In the genomic region with DNA sequence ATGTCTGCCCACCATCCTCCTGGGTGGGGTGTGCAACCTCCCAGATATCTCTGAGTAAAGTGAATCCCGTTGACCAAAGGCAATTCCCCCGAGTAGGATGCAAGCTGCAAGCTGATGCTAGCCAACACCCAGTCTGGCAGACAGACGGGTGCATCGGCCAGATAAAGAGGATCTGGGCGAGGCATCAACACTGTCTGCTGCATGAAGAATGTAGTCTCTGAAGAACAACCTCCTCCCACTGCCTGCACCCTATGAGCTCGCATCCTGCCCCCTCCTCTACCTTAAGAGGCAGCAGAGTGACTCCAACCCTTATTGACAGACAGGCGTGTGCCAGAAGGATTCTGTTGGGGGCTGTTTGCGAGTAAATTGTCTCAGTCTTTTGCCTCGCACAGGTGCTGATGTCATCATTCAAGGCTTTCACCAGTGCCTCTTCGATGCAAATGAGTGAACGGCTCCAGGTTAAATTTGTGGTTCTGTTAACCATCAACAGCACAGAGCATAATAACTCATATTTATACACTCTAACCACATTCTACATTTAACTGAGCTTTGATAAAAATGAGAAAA, we compare ENCODE assay signal across 23 cellular contexts.
DNase-seq lines count a peak whose midpoint lies in the region; ATAC-seq and TF ChIP-seq lines count a peak whose summit lies in the region.
"Had no signal": no experiment of that assay in that cellular context is flagged by ENCODE, and none has a peak within 500 bp of the region (broad histone marks: within the 10 kb centered on the region; RNA-seq: fewer than 3 reads in every experiment).

No MANE protein-coding gene starts in this region.

- CTCF ChIA-PET in A673 (lab: Charles Lee): no interaction called here
- CTCF ChIA-PET in GM10248 (lab: Yijun Ruan, JAX): no interaction called here

- peak; percentile 43 for ATAC-seq in activated naive CD8-positive, alpha-beta T cell treated with anti-CD3 and anti-CD28 coated beads, Interleukin-2, amount 50 U/mL, for 24 hours
- no peak for ATAC-seq in GM21717 (IDR thresholded peaks at IDR 0.05; ENCODE audit: unreplicated experiment)
- ATAC-seq: gastrocnemius medialis, HCT116, pancreas, right lobe of liver had no signal

- POLR2A ChIA-PET in A673 (lab: Charles Lee; ENCODE audit: low non-redundant PET): no interaction called here
- POLR2A ChIA-PET in GM10248 (lab: Yijun Ruan, JAX): no interaction called here

- no peaks in the 10 kb centered on the region for H3K9me3 Mint-ChIP-seq in activated naive CD8-positive, alpha-beta T cell treated with anti-CD3 and anti-CD28 coated beads, Interleukin-2, amount 50 U/mL, for 24 hours
- peaks cover 2% of the 10 kb centered on the region for H3K9me3 Mint-ChIP-seq in activated naive CD8-positive, alpha-beta T cell treated with anti-CD3 and anti-CD28 coated beads for 36 hours

- H3K9me3 ChIP-seq in A673 (ENCODE audit: low read depth, low read length, poor library complexity, severe bottlenecking): no peaks in the 10 kb centered on the region
- H3K9me3 ChIP-seq: gastrocnemius medialis, pancreas, right lobe of liver, testis had no signal

- H3K36me3 Mint-ChIP-seq in activated naive CD8-positive, alpha-beta T cell treated with anti-CD3 and anti-CD28 coated beads, Interleukin-2, amount 50 U/mL, for 24 hours (ENCODE audit: low read depth): no peaks in the 10 kb centered on the region
- no peaks in the 10 kb centered on the region for H3K36me3 Mint-ChIP-seq in activated naive CD8-positive, alpha-beta T cell treated with anti-CD3 and anti-CD28 coated beads for 36 hours
- H3K36me3 Mint-ChIP-seq: CD4-positive, CD25-positive, alpha-beta regulatory T cell had no signal

- no peak overlapping the region for H3K4me3 Mint-ChIP-seq in activated naive CD8-positive, alpha-beta T cell treated with anti-CD3 and anti-CD28 coated beads, Interleukin-2, amount 50 U/mL, for 24 hours
- H3K4me3 Mint-ChIP-seq in activated naive CD8-positive, alpha-beta T cell treated with anti-CD3 and anti-CD28 coated beads for 36 hours: no peak overlapping the region
- H3K4me3 Mint-ChIP-seq: CD4-positive, CD25-positive, alpha-beta regulatory T cell; nephron had no signal

- no peak overlapping the region for H3K27ac ChIP-seq in A673 (ENCODE audit: low read depth, low read length, poor library complexity, severe bottlenecking)
- H3K27ac ChIP-seq: gastrocnemius medialis, pancreas, right lobe of liver, testis had no signal

- H3K4me1 ChIP-seq in A673 (ENCODE audit: insufficient read depth, low read length, poor library complexity, severe bottlenecking): no peaks in the 10 kb centered on the region
- H3K4me1 ChIP-seq: gastrocnemius medialis, pancreas, right lobe of liver, testis had no signal

- no peak for DNase-seq in activated naive CD8-positive, alpha-beta T cell treated with anti-CD3 and anti-CD28 coated beads, Interleukin-2, amount 50 U/mL, for 24 hours
- no peak for DNase-seq in activated naive CD8-positive, alpha-beta T cell treated with anti-CD3 and anti-CD28 coated beads for 36 hours
- DNase-seq in HK-2 (ENCODE audit: unreplicated experiment) (peak; percentile 7), erythroblast (lab: John Stamatoyannopoulos, UW) (peak; percentile 81 to 91), A673 (ENCODE audit: low spot score) (no peak), germinal center (ENCODE audit: low spot score) (no peak), GM10248 (ENCODE audit: extremely low spot score) (no peak)
- DNase-seq: activated naive CD4-positive, alpha-beta T cell treated with Interleukin-2 at 50 U/mL for 16 hours; aorta; caudate nucleus; gastrocnemius medialis; IMR-90; left cardiac atrium; NCI-H1417 treated with DMSO at 0.1 percent for 48 hours; NCI-H510A; pancreas; right lobe of liver; T-helper 9 cell; testis had no signal

- BruUV-seq in A673 (replicated peaks; lab: Mats Ljungman, UMichigan): no TSS peak

- H3K4me3 ChIP-seq in A673 (ENCODE audit: low read depth, low read length, poor library complexity, severe bottlenecking): no peak overlapping the region
- H3K4me3 ChIP-seq: gastrocnemius medialis, pancreas, right lobe of liver, testis had no signal

- H3K27me3 Mint-ChIP-seq in activated naive CD8-positive, alpha-beta T cell treated with anti-CD3 and anti-CD28 coated beads, Interleukin-2, amount 50 U/mL, for 24 hours: no peaks in the 10 kb centered on the region
- no peaks in the 10 kb centered on the region for H3K27me3 Mint-ChIP-seq in activated naive CD8-positive, alpha-beta T cell treated with anti-CD3 and anti-CD28 coated beads for 36 hours
- H3K27me3 Mint-ChIP-seq: CD4-positive, CD25-positive, alpha-beta regulatory T cell had no signal

- intact Hi-C loops in A673 (cut with micrococcal nuclease; ENCODE audit: unreplicated experiment): no loop called here

- peaks cover 20% of the 10 kb centered on the region for H3K4me1 Mint-ChIP-seq in activated naive CD8-positive, alpha-beta T cell treated with anti-CD3 and anti-CD28 coated beads, Interleukin-2, amount 50 U/mL, for 24 hours
- peaks cover 6% of the 10 kb centered on the region for H3K4me1 Mint-ChIP-seq in activated naive CD8-positive, alpha-beta T cell treated with anti-CD3 and anti-CD28 coated beads for 36 hours

- H3K36me3 ChIP-seq in A673 (ENCODE audit: insufficient read depth, low read length, poor library complexity, severe bottlenecking): no peaks in the 10 kb centered on the region
- H3K36me3 ChIP-seq: gastrocnemius medialis, pancreas, right lobe of liver had no signal

- TF ChIP-seq CTCF in A673 (conservative IDR thresholded peaks at IDR 0.05; ENCODE audit: low read depth, low read length) (no peak), GM10248 (IDR thresholded peaks at IDR 0.05; ENCODE audit: control extremely low read depth, extremely low read depth, low read depth, missing control alignments) (no peak)

- H3K27me3 ChIP-seq in A673 (replicated peaks; ENCODE audit: insufficient read depth, low read depth, low read length, poor library complexity): no peaks in the 10 kb centered on the region
- H3K27me3 ChIP-seq: gastrocnemius medialis, pancreas, right lobe of liver, testis had no signal

- TF ChIP-seq POLR2A in erythroblast (IDR thresholded peaks at IDR 0.05; ENCODE audit: low read length): peak; percentile 23

- no peak overlapping the region for H3K27ac Mint-ChIP-seq in activated naive CD8-positive, alpha-beta T cell treated with anti-CD3 and anti-CD28 coated beads, Interleukin-2, amount 50 U/mL, for 24 hours
- no peak overlapping the region for H3K27ac Mint-ChIP-seq in activated naive CD8-positive, alpha-beta T cell treated with anti-CD3 and anti-CD28 coated beads for 36 hours
- H3K27ac Mint-ChIP-seq: CD4-positive, CD25-positive, alpha-beta regulatory T cell; nephron had no signal

Comparison
In these comparisons a context has a peak if more than half of its experiments do, and no peak if none do; other contexts are left out.
1. DNase-seq: peak in HK-2 (single experiment) and erythroblast (2 of 2); none in activated naive CD8-positive, alpha-beta T cell treated with anti-CD3 and anti-CD28 coated beads, Interleukin-2, amount 50 U/mL, for 24 hours (single experiment), activated naive CD8-positive, alpha-beta T cell treated with anti-CD3 and anti-CD28 coated beads for 36 hours (single experiment), A673 (single experiment), germinal center (single experiment) and GM10248 (single experiment).